In the genomic region with DNA sequence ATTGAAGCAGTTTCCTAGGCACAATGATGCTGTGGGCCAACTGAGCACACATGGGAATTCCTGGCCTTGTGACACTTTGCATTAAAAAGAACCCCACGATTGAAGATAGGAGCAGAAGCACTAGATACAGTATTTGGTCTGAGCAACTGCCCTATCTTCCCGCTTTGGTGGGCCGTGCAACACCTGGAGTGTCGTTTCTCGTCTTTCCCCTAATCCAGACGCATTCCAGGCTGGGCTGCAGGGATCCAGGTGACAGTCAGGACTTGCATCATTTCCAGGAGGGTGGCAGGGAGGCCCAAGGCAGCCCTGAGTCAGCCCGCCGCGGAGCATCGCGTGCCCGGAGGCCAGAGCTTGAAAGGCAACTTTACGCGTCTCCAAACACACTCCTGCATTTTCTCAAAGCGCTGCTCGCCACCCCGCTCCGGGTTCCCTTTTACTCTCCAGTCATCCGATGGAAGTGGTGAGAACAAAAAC, we compare ENCODE assay signal across 8 cellular contexts. TPM values are rescaled to one million over a fixed set of nuclear protein-coding genes. Genes with fewer than 3 reads are reported as not detected.
A peak's percentile ranks its signal among the peaks of the same experiment; 100 is the strongest.
DNase-seq lines count a peak whose midpoint lies in the region; ATAC-seq and TF ChIP-seq lines count a peak whose summit lies in the region.

No MANE protein-coding gene starts in this region.

- H3K4me3 Mint-ChIP-seq in CD4-positive, alpha-beta T cell, result peak overlapping the region; percentile 34
- peak overlapping the region; percentile 90 for H3K4me3 Mint-ChIP-seq in activated CD4-positive, alpha-beta memory T cell treated with anti-CD3 and anti-CD28 coated beads for 36 hours

- 3 to 6% (median 4%) methylated on average over 19 of the region's 19 CpGs for WGBS in spleen, 5 donors

- POLR2A ChIA-PET in CD4-positive, alpha-beta T cell (lab: Charles Lee), result no interaction called here
- POLR2A ChIA-PET in activated CD4-positive, alpha-beta memory T cell treated with anti-CD3 and anti-CD28 coated beads for 36 hours (lab: Charles Lee), result no interaction called here

- no peaks in the 10 kb centered on the region for H3K9me3 ChIP-seq in CD4-positive, alpha-beta T cell (ENCODE audit: control insufficient read depth, low read length)
- no peaks in the 10 kb centered on the region for H3K9me3 ChIP-seq in spleen

- peaks cover 25% of the 10 kb centered on the region for H3K4me1 Mint-ChIP-seq in CD4-positive, alpha-beta T cell (ENCODE audit: low read depth)
- H3K4me1 Mint-ChIP-seq in activated CD4-positive, alpha-beta memory T cell treated with anti-CD3 and anti-CD28 coated beads for 36 hours (ENCODE audit: low read depth), result peaks cover 39% of the 10 kb centered on the region

- intact Hi-C loops in CD4-positive, alpha-beta T cell (cut with DNase I, micrococcal nuclease), result no loop called here
- intact Hi-C loops in activated CD4-positive, alpha-beta memory T cell treated with anti-CD3 and anti-CD28 coated beads for 36 hours (cut with micrococcal nuclease), result loop anchor here (2.0 to 10.0 kb wide), 5 partner anchors 90 to 554 kb away; a partner anchor contains a TSS
- intact Hi-C loops in spleen (cut with DNase I; ENCODE audit: low total_unique reads), result no loop called here

- no peak for ATAC-seq in CD4-positive, alpha-beta T cell (ENCODE audit: poor library complexity)
- peak; percentile 65 for ATAC-seq in foreskin keratinocyte
- ATAC-seq in GM18498 (IDR thresholded peaks at IDR 0.05; ENCODE audit: unreplicated experiment), result no peak
- no peak for ATAC-seq in HG02973 (IDR thresholded peaks at IDR 0.05; ENCODE audit: unreplicated experiment)

- no peak for TF ChIP-seq CTCF in CD4-positive, alpha-beta T cell (IDR thresholded peaks at IDR 0.05)
- no peak for TF ChIP-seq CTCF in foreskin keratinocyte (conservative IDR thresholded peaks at IDR 0.05)
- TF ChIP-seq CTCF in spleen (IDR thresholded peaks at IDR 0.05 in 8 of 11, conservative IDR thresholded peaks at IDR 0.05 in 3 of 11), result no peak

- H3K9me3 Mint-ChIP-seq in CD4-positive, alpha-beta T cell, result no peaks in the 10 kb centered on the region
- H3K9me3 Mint-ChIP-seq in activated CD4-positive, alpha-beta memory T cell treated with anti-CD3 and anti-CD28 coated beads for 36 hours, result peaks cover 3% of the 10 kb centered on the region

- peak overlapping the region in 7 of 8 donors; percentile 33 to 63 (median 39) for H3K4me3 ChIP-seq in spleen

- H3K36me3 Mint-ChIP-seq in CD4-positive, alpha-beta T cell (ENCODE audit: low read depth), result no peaks in the 10 kb centered on the region
- H3K36me3 Mint-ChIP-seq in activated CD4-positive, alpha-beta memory T cell treated with anti-CD3 and anti-CD28 coated beads for 36 hours, result peaks cover 34% of the 10 kb centered on the region

- peaks cover 81% of the 10 kb centered on the region for H3K27me3 Mint-ChIP-seq in CD4-positive, alpha-beta T cell
- peaks cover 58% of the 10 kb centered on the region for H3K27me3 Mint-ChIP-seq in activated CD4-positive, alpha-beta memory T cell treated with anti-CD3 and anti-CD28 coated beads for 36 hours

- CTCF ChIA-PET in CD4-positive, alpha-beta T cell (lab: Charles Lee), result no interaction called here
- CTCF ChIA-PET in activated CD4-positive, alpha-beta memory T cell treated with anti-CD3 and anti-CD28 coated beads for 36 hours (lab: Charles Lee), result interaction anchor here (6.5 kb wide), 1 partner anchor 36 kb away, joined by 137 read pairs; no protein-coding TSS in a partner anchor

- H3K27ac Mint-ChIP-seq in CD4-positive, alpha-beta T cell, result no peak overlapping the region
- H3K27ac Mint-ChIP-seq in activated CD4-positive, alpha-beta memory T cell treated with anti-CD3 and anti-CD28 coated beads for 36 hours, result peak overlapping the region; percentile 84

- no peak overlapping the region for H3K27ac ChIP-seq in CD4-positive, alpha-beta T cell (ENCODE audit: low read depth, low read length)
- H3K27ac ChIP-seq in foreskin keratinocyte (no peak overlapping the region), spleen (peak overlapping the region in 5 of 8 donors; percentile 63 to 80 (median 74))

- no peaks in the 10 kb centered on the region for H3K36me3 ChIP-seq in spleen

- no peak for DNase-seq in CD4-positive, alpha-beta T cell
- DNase-seq in HK-2 (ENCODE audit: unreplicated experiment) (peak; percentile 54), foreskin keratinocyte (peak; percentile 64 to 82), spleen (no peak), NCI-H1092 treated with DMSO at 0.1 percent for 48 hours (lab: John Stamatoyannopoulos, UW) (no peak)
- peak; percentile 58 for DNase-seq in activated CD4-positive, alpha-beta memory T cell treated with anti-CD3 and anti-CD28 coated beads for 36 hours

- no peak for TF ChIP-seq POLR2A in spleen (IDR thresholded peaks at IDR 0.05)

- peaks cover 3% of the 10 kb centered on the region for H3K4me1 ChIP-seq in foreskin keratinocyte
- H3K4me1 ChIP-seq in spleen, result peaks cover 9 to 58% (median 40%) of the 10 kb centered on the region in 6 donors

- H3K27me3 ChIP-seq in CD4-positive, alpha-beta T cell (ENCODE audit: control insufficient read depth, insufficient read depth, low read length), result peaks cover 74% of the 10 kb centered on the region
- H3K27me3 ChIP-seq in foreskin keratinocyte (no peaks in the 10 kb centered on the region), spleen (replicated peaks in 1 of 7) (peaks cover 0 to 99% (median 66%) of the 10 kb centered on the region in 7 donors)

RNA-seq across cellular contexts. Expression of a gene that starts 0.7 kb away (rescaled TPM):
- not detected for total RNA-seq in CD4-positive, alpha-beta T cell
- total RNA-seq in activated CD4-positive, alpha-beta memory T cell treated with anti-CD3 and anti-CD28 coated beads for 36 hours, result 10 to 100 TPM; 12.0 to 13.7 TPM
- 10.2 and 25.1 TPM in 2 replicates for total RNA-seq in foreskin keratinocyte
- 8.6 and 17.8 TPM in 2 replicates for polyA plus RNA-seq in foreskin keratinocyte
- 10 to 100 TPM in 6 of 7 donors, 1 to 10 TPM in 1; 4.7 to 71.6 (median 30.3) TPM for total RNA-seq in spleen
- 1 to 10 TPM in 2 of 3 donors, under 1 TPM in 1; 0.80 to 3.2 (median 1.0) TPM for polyA plus RNA-seq in spleen

Comparison
In these comparisons a context has a peak if more than half of its experiments do, and no peak if none do; other contexts are left out.
1. DNase-seq: peak in HK-2 (single experiment), activated CD4-positive, alpha-beta memory T cell treated with anti-CD3 and anti-CD28 coated beads for 36 hours (single experiment) and foreskin keratinocyte (2 of 2); none in CD4-positive, alpha-beta T cell (0 of 10), spleen (single experiment) and NCI-H1092 treated with DMSO at 0.1 percent for 48 hours (single experiment).
2. H3K27ac ChIP-seq: peak in spleen (5 of 8); none in CD4-positive, alpha-beta T cell (single experiment) and foreskin keratinocyte (single experiment).
3. RNA of a gene that starts 0.7 kb away (total RNA-seq): 4.7 to 71.6 TPM in spleen, 12.0 to 13.7 TPM in activated CD4-positive, alpha-beta memory T cell treated with anti-CD3 and anti-CD28 coated beads for 36 hours and 10.2 to 25.1 TPM in foreskin keratinocyte; not detected in CD4-positive, alpha-beta T cell; every median in the first group is over 4 times any median in the second.